In genomic region chr11:20089796-20090653, GRCh38 we compare ENCODE assay signal across 1 cellular context.
TF ChIP-seq lines count a peak whose summit lies in the region.

No MANE protein-coding gene starts in this region.

TF ChIP-seq in WTC11, 78 proteins besides CTCF, POLR2A, EP300 and RAD21 (continued from another document):
- TF ChIP-seq HMGXB4 (CRISPR knock-in tag; IDR thresholded peaks at IDR 0.05) (no peak), ZBTB21 (CRISPR knock-in tag; IDR thresholded peaks at IDR 0.05; ENCODE audit: borderline replicate concordance) (no peak), CDX4 (CRISPR knock-in tag; IDR thresholded peaks at IDR 0.05; ENCODE audit: borderline replicate concordance) (no peak), ZNF219 (CRISPR knock-in tag; IDR thresholded peaks at IDR 0.05; ENCODE audit: borderline replicate concordance) (no peak), SMAD4 (CRISPR knock-in tag; IDR thresholded peaks at IDR 0.05) (no peak), JUN (CRISPR knock-in tag; IDR thresholded peaks at IDR 0.05) (no peak), MAX (CRISPR knock-in tag; IDR thresholded peaks at IDR 0.05) (no peak), ETV6 (CRISPR knock-in tag; IDR thresholded peaks at IDR 0.05) (no peak), PREB (CRISPR knock-in tag; IDR thresholded peaks at IDR 0.05; ENCODE audit: borderline replicate concordance) (no peak), ZNF532 (CRISPR knock-in tag; IDR thresholded peaks at IDR 0.05; ENCODE audit: borderline replicate concordance) (no peak), TEAD1 (CRISPR knock-in tag; IDR thresholded peaks at IDR 0.05) (no peak), ATF2 (CRISPR knock-in tag; IDR thresholded peaks at IDR 0.05; ENCODE audit: borderline replicate concordance, low read depth) (no peak), GTF2I (CRISPR knock-in tag; conservative IDR thresholded peaks at IDR 0.05) (no peak)
